In the genomic region with DNA sequence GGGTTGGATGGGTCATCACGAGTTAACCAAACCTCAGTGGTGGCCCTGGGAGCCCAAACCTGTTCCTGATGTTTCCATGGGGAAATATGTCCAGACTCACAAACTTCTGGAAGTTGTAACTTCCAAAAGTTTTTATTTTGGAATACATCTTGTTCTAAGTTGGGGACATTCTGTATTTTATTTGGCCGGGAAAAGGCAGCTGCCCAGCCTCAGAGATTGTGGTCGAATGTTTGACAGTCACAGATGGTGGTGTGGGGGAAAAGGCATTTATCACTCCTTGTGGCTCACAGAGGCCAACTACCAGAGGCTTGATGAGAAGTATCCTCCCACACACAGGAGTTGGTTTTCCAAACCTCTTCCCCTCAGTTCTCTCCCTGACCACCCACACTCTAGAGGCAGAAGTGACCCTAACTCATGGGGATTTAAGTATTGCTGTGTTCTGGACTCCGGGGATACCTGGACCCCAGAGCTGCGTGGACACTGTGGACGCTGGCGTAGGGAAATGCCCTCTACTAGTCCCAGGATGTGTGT, we compare ENCODE assay signal across 1 cellular context.
TF ChIP-seq lines count a peak whose summit lies in the region.

No MANE protein-coding gene starts in this region.

TF ChIP-seq in IMR-90, 13 proteins besides CTCF, POLR2A, EP300 and RAD21 (continued from another document):
- TF ChIP-seq NFE2L2 (IDR thresholded peaks at IDR 0.05; ENCODE audit: low read depth, low read length) (no peak), MAZ (IDR thresholded peaks at IDR 0.05; ENCODE audit: borderline replicate concordance, low read depth, low read length) (no peak), FOS (IDR thresholded peaks at IDR 0.05; ENCODE audit: low read depth, low read length) (no peak), RCOR1 (IDR thresholded peaks at IDR 0.05; ENCODE audit: insufficient replicate concordance, low read length) (no peak)
